In the genomic region with DNA sequence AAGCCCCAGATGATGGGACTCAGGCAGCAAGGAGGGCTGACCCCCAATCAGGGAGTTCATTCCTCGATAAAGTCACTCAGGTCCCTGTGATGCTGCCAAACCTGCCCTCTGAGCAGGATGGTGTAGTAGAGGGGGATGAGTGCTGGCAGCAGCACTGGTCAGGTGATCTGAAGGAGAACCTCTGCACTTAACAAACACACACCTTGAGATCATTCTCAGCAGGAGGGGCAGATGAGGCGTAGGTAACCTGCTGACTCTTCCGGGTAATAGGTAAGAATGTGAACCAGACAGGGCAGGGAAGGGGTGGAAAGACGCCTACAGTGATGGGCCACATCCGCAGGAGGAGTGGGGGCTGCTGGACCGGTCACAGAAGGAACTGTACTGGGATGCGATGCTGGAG, we compare ENCODE assay signal across 20 cellular contexts. TPM values are rescaled to one million over a fixed set of nuclear protein-coding genes. Genes with fewer than 3 reads are reported as not detected.
DNase-seq lines count a peak whose midpoint lies in the region; ATAC-seq and TF ChIP-seq lines count a peak whose summit lies in the region.
"Had no signal": no experiment of that assay in that cellular context is flagged by ENCODE, and none has a peak within 500 bp of the region (broad histone marks: within the 10 kb centered on the region; RNA-seq: fewer than 3 reads in every experiment).

No MANE protein-coding gene starts in this region.

- DNase-seq in activated CD8-positive, alpha-beta memory T cell treated with anti-CD3 and anti-CD28 coated beads, Interleukin-2, amount 10 ng/mL, durations not matched to agents 7 days and 5 days: no peak
- DNase-seq in activated CD8-positive, alpha-beta memory T cell treated with anti-CD3 and anti-CD28 coated beads, Interleukin-2, amount 50 U/mL, for 48 hours: no peak
- DNase-seq in D341Med (ENCODE audit: low spot score) (peak; percentile 14), T-helper 17 cell (no peak), WTC11 (ENCODE audit: low spot score) (no peak), NCI-H748 treated with DMSO at 0.1 percent for 48 hours (lab: John Stamatoyannopoulos, UW) (no peak)
- no peak for DNase-seq in CD4-positive, alpha-beta memory T cell
- DNase-seq: DMS79; Kasumi-1; MG63; NCI-H1417 treated with DMSO at 0.1 percent for 48 hours; NCI-H187 treated with DMSO at 0.1 percent for 48 hours; NCI-H2107; NCI-H510A; NCI-H774; NK-92 treated with Interleukin-12 subunit alpha and Interleukin-12 subunit beta, amount 100 ng/mL, for 24 hours; SJCRH30 had no signal

- H3K27ac Mint-ChIP-seq in activated CD8-positive, alpha-beta memory T cell treated with anti-CD3 and anti-CD28 coated beads, Interleukin-2, amount 10 ng/mL, durations not matched to agents 7 days and 5 days: peak overlapping the region; percentile 2
- H3K27ac Mint-ChIP-seq in T-helper 17 cell (peak overlapping the region; percentile 21), nephron (no peak overlapping the region), WTC11 (no peak overlapping the region)
- peak overlapping the region in 2 of 7 donors; percentile 71 to 81 for H3K27ac Mint-ChIP-seq in CD4-positive, alpha-beta memory T cell

- POLR2A ChIA-PET in WTC11 (lab: Charles Lee): no interaction called here
- POLR2A ChIA-PET in CD4-positive, alpha-beta memory T cell (lab: Charles Lee; ENCODE audit: partially characterized antibody): no interaction called here

- H3K36me3 ChIP-seq in CD4-positive, alpha-beta memory T cell (ENCODE audit: insufficient read depth, low read length): no peaks in the 10 kb centered on the region
- H3K36me3 ChIP-seq: SJCRH30 had no signal

- H3K4me1 ChIP-seq in CD4-positive, alpha-beta memory T cell (ENCODE audit: insufficient read depth, low read length): peaks cover 17% of the 10 kb centered on the region

- no peak for TF ChIP-seq CTCF in nephron (IDR thresholded peaks at IDR 0.05; ENCODE audit: unreplicated experiment in 3 of 3)
- TF ChIP-seq CTCF in WTC11 (IDR thresholded peaks at IDR 0.05): no peak

- no peak overlapping the region for H3K27ac ChIP-seq in CD4-positive, alpha-beta memory T cell (ENCODE audit: low read depth, low read length)
- H3K27ac ChIP-seq: C4-2B, SJCRH30 had no signal

- H3K4me3 Mint-ChIP-seq in activated CD8-positive, alpha-beta memory T cell treated with anti-CD3 and anti-CD28 coated beads, Interleukin-2, amount 10 ng/mL, durations not matched to agents 7 days and 5 days: no peak overlapping the region
- H3K4me3 Mint-ChIP-seq in T-helper 17 cell (no peak overlapping the region), nephron (peak overlapping the region; percentile 48 to 63 (median 53)), WTC11 (no peak overlapping the region)
- H3K4me3 Mint-ChIP-seq in CD4-positive, alpha-beta memory T cell: peak overlapping the region in 1 of 8 donors; percentile 52

- no peaks in the 10 kb centered on the region for H3K27me3 Mint-ChIP-seq in activated CD8-positive, alpha-beta memory T cell treated with anti-CD3 and anti-CD28 coated beads, Interleukin-2, amount 10 ng/mL, durations not matched to agents 7 days and 5 days
- H3K27me3 Mint-ChIP-seq in T-helper 17 cell (no peaks in the 10 kb centered on the region), nephron (ENCODE audit: low read depth) (no peaks in the 10 kb centered on the region), WTC11 (ENCODE audit: low read depth) (no peaks in the 10 kb centered on the region; the same call in none of the 2 replicates)
- no peaks in the 10 kb centered on the region for H3K27me3 Mint-ChIP-seq in CD4-positive, alpha-beta memory T cell

- H3K9me3 Mint-ChIP-seq in activated CD8-positive, alpha-beta memory T cell treated with anti-CD3 and anti-CD28 coated beads, Interleukin-2, amount 10 ng/mL, durations not matched to agents 7 days and 5 days (ENCODE audit: low read depth): no peaks in the 10 kb centered on the region
- no peaks in the 10 kb centered on the region for H3K9me3 Mint-ChIP-seq in nephron
- no peaks in the 10 kb centered on the region for H3K9me3 Mint-ChIP-seq in WTC11
- no peaks in the 10 kb centered on the region for H3K9me3 Mint-ChIP-seq in CD4-positive, alpha-beta memory T cell

- CTCF ChIA-PET in activated CD8-positive, alpha-beta memory T cell treated with anti-CD3 and anti-CD28 coated beads, Interleukin-2, amount 10 ng/mL, durations not matched to agents 7 days and 5 days (lab: Charles Lee): interaction anchor here (2.0 kb wide), 1 partner anchor 9 kb away, joined by 5 read pairs; no protein-coding TSS in a partner anchor
- CTCF ChIA-PET in WTC11 (lab: Charles Lee): no interaction called here
- CTCF ChIA-PET in CD4-positive, alpha-beta memory T cell (lab: Charles Lee; ENCODE audit: partially characterized antibody): no interaction called here

- intact Hi-C loops in CD4-positive, alpha-beta memory T cell (cut with micrococcal nuclease): loop anchor here (5.0 kb wide), 2 partner anchors 38 to 252 kb away; partner anchors contain the start of genes ZBTB45 and ZNF544

- no peak overlapping the region for H3K4me3 ChIP-seq in CD4-positive, alpha-beta memory T cell (ENCODE audit: low read length in 2 of 2)
- H3K4me3 ChIP-seq: MG63, SJCRH30 had no signal

- H3K4me1 Mint-ChIP-seq in activated CD8-positive, alpha-beta memory T cell treated with anti-CD3 and anti-CD28 coated beads, Interleukin-2, amount 10 ng/mL, durations not matched to agents 7 days and 5 days: peaks cover 34% of the 10 kb centered on the region
- H3K4me1 Mint-ChIP-seq in T-helper 17 cell (peaks cover 17% of the 10 kb centered on the region), nephron (peaks cover 6% of the 10 kb centered on the region), WTC11 (peaks cover 9% of the 10 kb centered on the region)
- peaks cover 11 to 27% (median 19%) of the 10 kb centered on the region in 4 donors for H3K4me1 Mint-ChIP-seq in CD4-positive, alpha-beta memory T cell

- H3K36me3 Mint-ChIP-seq in activated CD8-positive, alpha-beta memory T cell treated with anti-CD3 and anti-CD28 coated beads, Interleukin-2, amount 10 ng/mL, durations not matched to agents 7 days and 5 days: peaks cover 5% of the 10 kb centered on the region
- H3K36me3 Mint-ChIP-seq in T-helper 17 cell (ENCODE audit: low read depth): peaks cover 3% of the 10 kb centered on the region
- H3K36me3 Mint-ChIP-seq in nephron (ENCODE audit: low read depth): peaks cover 9% of the 10 kb centered on the region
- H3K36me3 Mint-ChIP-seq in WTC11: no peaks in the 10 kb centered on the region
- H3K36me3 Mint-ChIP-seq in CD4-positive, alpha-beta memory T cell: peaks cover 0 to 13% of the 10 kb centered on the region in 2 donors

- H3K27me3 ChIP-seq in CD4-positive, alpha-beta memory T cell (ENCODE audit: insufficient read depth, low read length): no peaks in the 10 kb centered on the region
- H3K27me3 ChIP-seq: MG63, SJCRH30 had no signal

- ATAC-seq in activated CD8-positive, alpha-beta memory T cell treated with anti-CD3 and anti-CD28 coated beads, Interleukin-2, amount 10 ng/mL, durations not matched to agents 7 days and 5 days: no peak
- no peak for ATAC-seq in T-helper 17 cell
- no peak for ATAC-seq in WTC11
- ATAC-seq: Panc1 had no signal

- no peaks in the 10 kb centered on the region for H3K9me3 ChIP-seq in T-helper 17 cell (ENCODE audit: control insufficient read depth, low read length, poor library complexity, severe bottlenecking)
- H3K9me3 ChIP-seq in CD4-positive, alpha-beta memory T cell (ENCODE audit: control insufficient read depth in 1 of 2, low read length in 2 of 2): no peaks in the 10 kb centered on the region
- H3K9me3 ChIP-seq: MG63, SJCRH30 had no signal

TF ChIP-seq in WTC11, 78 proteins besides CTCF, POLR2A, EP300 and RAD21 (continues in another document):
- TF ChIP-seq ZNF671 (CRISPR knock-in tag; IDR thresholded peaks at IDR 0.05): no peak

RNA-seq across cellular contexts. Expression of gene ZNF446, which starts 3.2 kb away (rescaled TPM):
- 1 to 10 TPM; 5.9 to 7.4 TPM for total RNA-seq in activated CD8-positive, alpha-beta memory T cell treated with anti-CD3 and anti-CD28 coated beads, Interleukin-2, amount 10 ng/mL, durations not matched to agents 7 days and 5 days
- 10 to 100 TPM; 13.9 to 17.3 TPM for total RNA-seq in T-helper 17 cell
- total RNA-seq in WTC11 (2021): 5.0 to 6.5 TPM (median 6.0 TPM) in 3 replicates
- 10 to 100 TPM; 16.4 to 19.5 TPM for total RNA-seq in CD4-positive, alpha-beta memory T cell
- 1 to 10 TPM; 1.4 to 5.5 TPM for polyA plus RNA-seq in CD4-positive, alpha-beta memory T cell

RNA-seq across cellular contexts. Expression of gene ZNF324, which starts 12.4 kb away (rescaled TPM):
- 10 to 100 TPM; 12.8 to 13.9 TPM for total RNA-seq in activated CD8-positive, alpha-beta memory T cell treated with anti-CD3 and anti-CD28 coated beads, Interleukin-2, amount 10 ng/mL, durations not matched to agents 7 days and 5 days
- total RNA-seq in T-helper 17 cell (10 to 100 TPM; 21.0 to 35.2 TPM), WTC11 (2021) (5.1 to 5.9 TPM (median 5.7 TPM) in 3 replicates)
- total RNA-seq in CD4-positive, alpha-beta memory T cell: 10 to 100 TPM; 27.6 TPM
- 10 to 100 TPM in 1 of 2 donors, 1 to 10 TPM in 1; 5.6 to 17.0 TPM for polyA plus RNA-seq in CD4-positive, alpha-beta memory T cell

RNA-seq across cellular contexts. Expression of gene ZNF324B, which starts 27.9 kb away (rescaled TPM):
- total RNA-seq in activated CD8-positive, alpha-beta memory T cell treated with anti-CD3 and anti-CD28 coated beads, Interleukin-2, amount 10 ng/mL, durations not matched to agents 7 days and 5 days: 10 to 100 TPM; 13.1 to 14.4 TPM
- total RNA-seq in T-helper 17 cell (10 to 100 TPM in 1 of 2 donors, 1 to 10 TPM in 1; 8.6 to 12.6 TPM), WTC11 (2021) (3.3 to 4.0 TPM (median 3.4 TPM) in 3 replicates)
- 10 to 100 TPM; 13.1 to 13.7 TPM for total RNA-seq in CD4-positive, alpha-beta memory T cell
- 1 to 10 TPM; 1.2 to 1.5 TPM for polyA plus RNA-seq in CD4-positive, alpha-beta memory T cell

RNA-seq across cellular contexts. Expression of gene SLC27A5, which starts 32.5 kb away (rescaled TPM):
- 10 to 100 TPM; 22.9 to 23.6 TPM for total RNA-seq in activated CD8-positive, alpha-beta memory T cell treated with anti-CD3 and anti-CD28 coated beads, Interleukin-2, amount 10 ng/mL, durations not matched to agents 7 days and 5 days
- total RNA-seq in T-helper 17 cell (1 to 10 TPM; 6.6 to 7.7 TPM), WTC11 (2021) (18.8 to 22.0 TPM (median 21.9 TPM) in 3 replicates)
- 10 to 100 TPM; 10.5 to 12.2 TPM for total RNA-seq in CD4-positive, alpha-beta memory T cell
- 10 to 100 TPM; 16.1 to 23.6 TPM for polyA plus RNA-seq in CD4-positive, alpha-beta memory T cell

RNA-seq across cellular contexts. Expression of gene ZNF132, which starts 39.4 kb away (rescaled TPM):
- total RNA-seq in activated CD8-positive, alpha-beta memory T cell treated with anti-CD3 and anti-CD28 coated beads, Interleukin-2, amount 10 ng/mL, durations not matched to agents 7 days and 5 days: 1 to 10 TPM; 5.4 to 5.8 TPM
- total RNA-seq in T-helper 17 cell (1 to 10 TPM in 1 of 2 donors, under 1 TPM in 1; 0.76 to 1.7 TPM), WTC11 (2021) (2.3 to 2.7 TPM (median 2.6 TPM) in 3 replicates)
- 10 to 100 TPM in 1 of 2 experiments, 1 to 10 TPM in 1; 9.5 to 11.7 TPM for total RNA-seq in CD4-positive, alpha-beta memory T cell
- polyA plus RNA-seq in CD4-positive, alpha-beta memory T cell: 1 to 10 TPM in 1 of 2 donors, under 1 TPM in 1; 0.43 to 1.8 TPM
- total RNA-seq: SJCRH30 had no signal

Comparison
In these comparisons a context has a peak if more than half of its experiments do, and no peak if none do; other contexts are left out.
1. H3K27ac Mint-ChIP-seq: peak in activated CD8-positive, alpha-beta memory T cell treated with anti-CD3 and anti-CD28 coated beads, Interleukin-2, amount 10 ng/mL, durations not matched to agents 7 days and 5 days (single experiment) and T-helper 17 cell (single experiment); none in nephron (0 of 3) and WTC11 (single experiment).
2. H3K4me3 Mint-ChIP-seq: peak in nephron (3 of 3); none in activated CD8-positive, alpha-beta memory T cell treated with anti-CD3 and anti-CD28 coated beads, Interleukin-2, amount 10 ng/mL, durations not matched to agents 7 days and 5 days (single experiment), T-helper 17 cell (single experiment) and WTC11 (single experiment).